Comparison of ENCODE assay signal across 2 cellular contexts in the genomic region with DNA sequence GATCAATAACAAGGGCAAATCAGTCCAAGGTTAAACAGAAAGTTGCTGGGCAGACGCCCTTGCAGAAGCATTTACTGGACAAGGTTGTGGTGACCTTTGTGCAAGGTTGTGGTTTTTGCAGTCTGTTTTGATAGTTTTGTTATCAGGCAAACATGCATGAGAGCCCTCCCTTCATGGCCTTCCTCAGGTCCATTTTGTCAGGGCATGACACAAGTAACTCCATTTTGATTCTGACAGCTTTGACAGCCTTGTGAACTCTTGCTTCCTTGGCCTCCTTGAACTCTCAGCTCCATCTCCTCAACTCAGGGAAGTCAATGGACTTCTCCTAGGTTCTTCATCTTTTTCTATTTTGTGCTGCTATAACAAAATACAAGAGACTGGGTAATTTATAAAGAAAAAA.
TF ChIP-seq lines count a peak whose summit lies in the region.

No MANE protein-coding gene starts in this region.

TF ChIP-seq in A549, 52 proteins besides CTCF, POLR2A, EP300 and RAD21 (continued from another document):
- TF ChIP-seq, protein P1, sequence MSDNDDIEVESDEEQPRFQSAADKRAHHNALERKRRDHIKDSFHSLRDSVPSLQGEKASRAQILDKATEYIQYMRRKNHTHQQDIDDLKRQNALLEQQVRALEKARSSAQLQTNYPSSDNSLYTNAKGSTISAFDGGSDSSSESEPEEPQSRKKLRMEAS (IDR thresholded peaks at IDR 0.05), result no peak
- TF ChIP-seq HOXB13 (CRISPR knock-in tag; IDR thresholded peaks at IDR 0.05; ENCODE audit: low read depth) (peak; percentile 40; the same call in 1 of the 2 replicates), CBX2 (IDR thresholded peaks at IDR 0.05; ENCODE audit: borderline replicate concordance, low read depth) (no peak), JUN (IDR thresholded peaks at IDR 0.05) (no peak)

TF ChIP-seq in WTC11, 78 proteins besides CTCF, POLR2A, EP300 and RAD21 (continued from another document):
- TF ChIP-seq OVOL2 (CRISPR knock-in tag; IDR thresholded peaks at IDR 0.05; ENCODE audit: borderline replicate concordance), result no peak
- TF ChIP-seq, protein P2, sequence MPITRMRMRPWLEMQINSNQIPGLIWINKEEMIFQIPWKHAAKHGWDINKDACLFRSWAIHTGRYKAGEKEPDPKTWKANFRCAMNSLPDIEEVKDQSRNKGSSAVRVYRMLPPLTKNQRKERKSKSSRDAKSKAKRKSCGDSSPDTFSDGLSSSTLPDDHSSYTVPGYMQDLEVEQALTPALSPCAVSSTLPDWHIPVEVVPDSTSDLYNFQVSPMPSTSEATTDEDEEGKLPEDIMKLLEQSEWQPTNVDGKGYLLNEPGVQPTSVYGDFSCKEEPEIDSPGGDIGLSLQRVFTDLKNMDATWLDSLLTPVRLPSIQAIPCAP (CRISPR knock-in tag; IDR thresholded peaks at IDR 0.05), result no peak
- TF ChIP-seq, protein P3, sequence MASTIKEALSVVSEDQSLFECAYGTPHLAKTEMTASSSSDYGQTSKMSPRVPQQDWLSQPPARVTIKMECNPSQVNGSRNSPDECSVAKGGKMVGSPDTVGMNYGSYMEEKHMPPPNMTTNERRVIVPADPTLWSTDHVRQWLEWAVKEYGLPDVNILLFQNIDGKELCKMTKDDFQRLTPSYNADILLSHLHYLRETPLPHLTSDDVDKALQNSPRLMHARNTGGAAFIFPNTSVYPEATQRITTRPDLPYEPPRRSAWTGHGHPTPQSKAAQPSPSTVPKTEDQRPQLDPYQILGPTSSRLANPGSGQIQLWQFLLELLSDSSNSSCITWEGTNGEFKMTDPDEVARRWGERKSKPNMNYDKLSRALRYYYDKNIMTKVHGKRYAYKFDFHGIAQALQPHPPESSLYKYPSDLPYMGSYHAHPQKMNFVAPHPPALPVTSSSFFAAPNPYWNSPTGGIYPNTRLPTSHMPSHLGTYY (CRISPR knock-in tag; IDR thresholded peaks at IDR 0.05), result no peak
- TF ChIP-seq ZNF671 (CRISPR knock-in tag; IDR thresholded peaks at IDR 0.05), result no peak
- TF ChIP-seq ZNF423 (CRISPR knock-in tag; IDR thresholded peaks at IDR 0.05), result 0 out of 2 replicates have a peak, but pooled peaks have one; percentile 8
